Comparison of ENCODE assay signal across 29 cellular contexts in the genomic region with DNA sequence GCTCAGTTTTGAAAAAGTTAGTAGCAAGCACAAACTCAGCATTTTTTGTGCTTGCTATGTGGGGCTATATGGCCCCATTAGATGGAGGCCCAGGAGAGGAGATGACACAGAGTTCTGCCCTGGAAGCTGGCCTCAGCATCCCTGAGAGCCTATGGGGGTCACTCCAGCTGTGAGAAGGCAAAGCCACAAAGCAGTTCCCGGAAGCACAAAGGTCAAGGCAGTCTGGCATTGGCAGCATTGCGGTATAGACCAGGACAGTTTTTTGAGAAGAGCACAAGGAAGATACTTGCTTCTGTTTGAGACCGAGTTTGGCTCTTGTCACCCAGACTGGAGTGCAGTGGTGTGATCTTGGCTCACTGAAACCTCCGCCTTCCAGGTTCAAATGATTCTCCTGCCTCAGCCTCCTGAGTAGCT. TPM values are rescaled to one million over a fixed set of nuclear protein-coding genes. Genes with fewer than 3 reads are reported as not detected.
DNase-seq lines count a peak whose midpoint lies in the region; ATAC-seq lines count a peak whose summit lies in the region.
"Had no signal": no experiment of that assay in that cellular context is flagged by ENCODE, and none has a peak within 500 bp of the region (broad histone marks: within the 10 kb centered on the region; RNA-seq: fewer than 3 reads in every experiment).

No MANE protein-coding gene starts in this region.

- intact Hi-C loops in activated T-helper 2 cell treated with anti-CD3 and anti-CD28 coated beads, Interferon-gamma antibody, Interleukin-2, Interleukin-4, amounts not matched to agents 10 μg/mL and 5 μg/mL and 100 μg/mL, durations not matched to agents 14 hours and 24 hours and 36 hours (cut with micrococcal nuclease) = no loop called here

- H3K4me1 Mint-ChIP-seq in activated naive CD4-positive, alpha-beta T cell treated with anti-CD3 and anti-CD28 coated beads, Interleukin-2, amount 10 ng/mL, durations not matched to agents 7 days and 5 days = peaks cover 58% of the 10 kb centered on the region
- H3K4me1 Mint-ChIP-seq in activated T-helper 2 cell treated with anti-CD3 and anti-CD28 coated beads, Interferon-gamma antibody, Interleukin-2, Interleukin-4, amounts not matched to agents 10 μg/mL and 5 μg/mL and 100 μg/mL, durations not matched to agents 14 hours and 24 hours and 36 hours (ENCODE audit: low read depth) = peaks cover 45% of the 10 kb centered on the region
- peaks cover 37 to 52% of the 10 kb centered on the region in 2 donors for H3K4me1 Mint-ChIP-seq in natural killer cell treated with Interleukin-12 subunit alpha and Interleukin-12 subunit beta and Interleukin-15 and Interleukin-18, amount 100 ng/mL, for 72 hours (ENCODE audit: low read depth in 2 of 2)

- H3K9me3 Mint-ChIP-seq in activated naive CD4-positive, alpha-beta T cell treated with anti-CD3 and anti-CD28 coated beads, Interleukin-2, amount 10 ng/mL, durations not matched to agents 7 days and 5 days = no peaks in the 10 kb centered on the region
- H3K9me3 Mint-ChIP-seq in activated T-helper 2 cell treated with anti-CD3 and anti-CD28 coated beads, Interferon-gamma antibody, Interleukin-2, Interleukin-4, amounts not matched to agents 10 μg/mL and 5 μg/mL and 100 μg/mL, durations not matched to agents 14 hours and 24 hours and 36 hours = no peaks in the 10 kb centered on the region
- no peaks in the 10 kb centered on the region for H3K9me3 Mint-ChIP-seq in natural killer cell treated with Interleukin-12 subunit alpha and Interleukin-12 subunit beta and Interleukin-15 and Interleukin-18, amount 100 ng/mL, for 72 hours
- H3K9me3 Mint-ChIP-seq: H9, IgD-negative memory B cell, mesothelial cell of epicardium had no signal

- no peaks in the 10 kb centered on the region for H3K27me3 Mint-ChIP-seq in activated naive CD4-positive, alpha-beta T cell treated with anti-CD3 and anti-CD28 coated beads, Interleukin-2, amount 10 ng/mL, durations not matched to agents 7 days and 5 days
- H3K27me3 Mint-ChIP-seq in activated T-helper 2 cell treated with anti-CD3 and anti-CD28 coated beads, Interferon-gamma antibody, Interleukin-2, Interleukin-4, amounts not matched to agents 10 μg/mL and 5 μg/mL and 100 μg/mL, durations not matched to agents 14 hours and 24 hours and 36 hours (ENCODE audit: low read depth) = no peaks in the 10 kb centered on the region
- no peaks in the 10 kb centered on the region for H3K27me3 Mint-ChIP-seq in natural killer cell treated with Interleukin-12 subunit alpha and Interleukin-12 subunit beta and Interleukin-15 and Interleukin-18, amount 100 ng/mL, for 72 hours
- H3K27me3 Mint-ChIP-seq: IgD-negative memory B cell had no signal

- H3K36me3 Mint-ChIP-seq in activated naive CD4-positive, alpha-beta T cell treated with anti-CD3 and anti-CD28 coated beads, Interleukin-2, amount 10 ng/mL, durations not matched to agents 7 days and 5 days = peaks cover 22% of the 10 kb centered on the region
- peaks cover 26% of the 10 kb centered on the region for H3K36me3 Mint-ChIP-seq in activated T-helper 2 cell treated with anti-CD3 and anti-CD28 coated beads, Interferon-gamma antibody, Interleukin-2, Interleukin-4, amounts not matched to agents 10 μg/mL and 5 μg/mL and 100 μg/mL, durations not matched to agents 14 hours and 24 hours and 36 hours (ENCODE audit: low read depth)
- H3K36me3 Mint-ChIP-seq in natural killer cell treated with Interleukin-12 subunit alpha and Interleukin-12 subunit beta and Interleukin-15 and Interleukin-18, amount 100 ng/mL, for 72 hours = peaks cover 5% of the 10 kb centered on the region
- H3K36me3 Mint-ChIP-seq: IgD-negative memory B cell, mesothelial cell of epicardium had no signal

- ATAC-seq in natural killer cell treated with Interleukin-12 subunit alpha and Interleukin-12 subunit beta and Interleukin-15 and Interleukin-18, amount 100 ng/mL, for 72 hours = no peak
- ATAC-seq: heart left ventricle, left ventricle myocardium superior, Panc1 had no signal

- peak overlapping the region; percentile 71 for H3K27ac Mint-ChIP-seq in activated naive CD4-positive, alpha-beta T cell treated with anti-CD3 and anti-CD28 coated beads, Interleukin-2, amount 10 ng/mL, durations not matched to agents 7 days and 5 days
- no peak overlapping the region for H3K27ac Mint-ChIP-seq in activated T-helper 2 cell treated with anti-CD3 and anti-CD28 coated beads, Interferon-gamma antibody, Interleukin-2, Interleukin-4, amounts not matched to agents 10 μg/mL and 5 μg/mL and 100 μg/mL, durations not matched to agents 14 hours and 24 hours and 36 hours
- peak overlapping the region; percentile 91 to 95 for H3K27ac Mint-ChIP-seq in natural killer cell treated with Interleukin-12 subunit alpha and Interleukin-12 subunit beta and Interleukin-15 and Interleukin-18, amount 100 ng/mL, for 72 hours
- H3K27ac Mint-ChIP-seq: H9, mesothelial cell of epicardium had no signal

- H3K4me3 Mint-ChIP-seq in activated naive CD4-positive, alpha-beta T cell treated with anti-CD3 and anti-CD28 coated beads, Interleukin-2, amount 10 ng/mL, durations not matched to agents 7 days and 5 days = no peak overlapping the region
- H3K4me3 Mint-ChIP-seq in activated T-helper 2 cell treated with anti-CD3 and anti-CD28 coated beads, Interferon-gamma antibody, Interleukin-2, Interleukin-4, amounts not matched to agents 10 μg/mL and 5 μg/mL and 100 μg/mL, durations not matched to agents 14 hours and 24 hours and 36 hours (ENCODE audit: low read depth) = peak overlapping the region; percentile 60
- H3K4me3 Mint-ChIP-seq in natural killer cell treated with Interleukin-12 subunit alpha and Interleukin-12 subunit beta and Interleukin-15 and Interleukin-18, amount 100 ng/mL, for 72 hours = no peak overlapping the region
- H3K4me3 Mint-ChIP-seq: H9, mesothelial cell of epicardium had no signal

- CTCF ChIA-PET in activated naive CD4-positive, alpha-beta T cell treated with anti-CD3 and anti-CD28 coated beads, Interleukin-2, amount 10 ng/mL, durations not matched to agents 7 days and 5 days (lab: Charles Lee) = interaction anchor here (1.0 kb wide), 1 partner anchor 11 kb away, joined by 3 read pairs; no protein-coding TSS in a partner anchor

- no peak for DNase-seq in activated naive CD4-positive, alpha-beta T cell treated with anti-CD3 and anti-CD28 coated beads, Interleukin-2, amount 10 ng/mL, durations not matched to agents 7 days and 5 days
- no peak for DNase-seq in activated naive CD4-positive, alpha-beta T cell treated with anti-CD3 and anti-CD28 coated beads, Interleukin-2, amount 50 U/mL, for 16 hours
- DNase-seq in GF-D8 (lab: John Stamatoyannopoulos, UW) = peak; percentile 14
- DNase-seq in activated T-helper 2 cell treated with anti-CD3 and anti-CD28 coated beads, Interferon-gamma antibody, Interleukin-2, Interleukin-4, amounts not matched to agents 10 μg/mL and 5 μg/mL and 100 μg/mL, durations not matched to agents 14 hours and 24 hours and 36 hours (ENCODE audit: low spot score) = no peak
- no peak for DNase-seq in natural killer cell treated with Interleukin-12 subunit alpha and Interleukin-12 subunit beta and Interleukin-15 and Interleukin-18, amount 100 ng/mL, for 72 hours (ENCODE audit: low spot score)
- DNase-seq in cortex of kidney (lab: John Stamatoyannopoulos, UW) = no peak
- DNase-seq in NK-92 (lab: John Stamatoyannopoulos, UW; ENCODE audit: unreplicated experiment) = no peak
- DNase-seq: activated CD4-positive, alpha-beta T cell treated with anti-CD3 and anti-CD28 coated beads for 48 hours; activated gamma-delta T cell treated with Interleukin-2 at 50 U/mL for 16 hours; brain microvascular endothelial cell; C1 segment of cervical spinal cord; DND-41; foreskin melanocyte; H9; heart left ventricle; kidney; left ventricle myocardium superior; NCI-H146; NCI-H226; NCI-H526 treated with DMSO at 0.1 percent for 48 hours; posterior cingulate gyrus; SHP77; stomach; T1000; thyroid gland; WERI-Rb-1 had no signal

RNA-seq across cellular contexts. Expression of a gene that starts 7.5 kb away (rescaled TPM):
- 44.8 and 45.0 TPM in 2 replicates for total RNA-seq in activated T-helper 2 cell treated with anti-CD3 and anti-CD28 coated beads, Interferon-gamma antibody, Interleukin-2, Interleukin-4, amounts not matched to agents 10 μg/mL and 5 μg/mL and 100 μg/mL, durations not matched to agents 14 hours and 24 hours and 36 hours
- 10 to 100 TPM; 48.2 to 62.2 TPM for total RNA-seq in natural killer cell treated with Interleukin-12 subunit alpha and Interleukin-12 subunit beta and Interleukin-15 and Interleukin-18, amount 100 ng/mL, for 72 hours

RNA-seq across cellular contexts. Expression of a gene that starts 12.2 kb away (rescaled TPM):
- total RNA-seq in activated T-helper 2 cell treated with anti-CD3 and anti-CD28 coated beads, Interferon-gamma antibody, Interleukin-2, Interleukin-4, amounts not matched to agents 10 μg/mL and 5 μg/mL and 100 μg/mL, durations not matched to agents 14 hours and 24 hours and 36 hours = 191 TPM in 2 replicates
- total RNA-seq in natural killer cell treated with Interleukin-12 subunit alpha and Interleukin-12 subunit beta and Interleukin-15 and Interleukin-18, amount 100 ng/mL, for 72 hours = 100 to 1,000 TPM; 166 to 201 TPM

RNA-seq across cellular contexts. Expression of a gene that starts 18.0 kb away (rescaled TPM):
- 62.1 and 63.3 TPM in 2 replicates for total RNA-seq in activated T-helper 2 cell treated with anti-CD3 and anti-CD28 coated beads, Interferon-gamma antibody, Interleukin-2, Interleukin-4, amounts not matched to agents 10 μg/mL and 5 μg/mL and 100 μg/mL, durations not matched to agents 14 hours and 24 hours and 36 hours
- 100 to 1,000 TPM in 1 of 2 donors, 10 to 100 TPM in 1; 26.5 to 102 TPM for total RNA-seq in natural killer cell treated with Interleukin-12 subunit alpha and Interleukin-12 subunit beta and Interleukin-15 and Interleukin-18, amount 100 ng/mL, for 72 hours

RNA-seq across cellular contexts. Expression of a gene that starts 51.6 kb away (rescaled TPM):
- total RNA-seq in activated T-helper 2 cell treated with anti-CD3 and anti-CD28 coated beads, Interferon-gamma antibody, Interleukin-2, Interleukin-4, amounts not matched to agents 10 μg/mL and 5 μg/mL and 100 μg/mL, durations not matched to agents 14 hours and 24 hours and 36 hours = 93.9 and 94.7 TPM in 2 replicates
- 100 to 1,000 TPM in 1 of 2 donors, 10 to 100 TPM in 1; 98.0 to 108 TPM for total RNA-seq in natural killer cell treated with Interleukin-12 subunit alpha and Interleukin-12 subunit beta and Interleukin-15 and Interleukin-18, amount 100 ng/mL, for 72 hours

RNA-seq across cellular contexts. Expression of a gene that starts 51.8 kb away (rescaled TPM):
- 29.0 and 30.4 TPM in 2 replicates for total RNA-seq in activated T-helper 2 cell treated with anti-CD3 and anti-CD28 coated beads, Interferon-gamma antibody, Interleukin-2, Interleukin-4, amounts not matched to agents 10 μg/mL and 5 μg/mL and 100 μg/mL, durations not matched to agents 14 hours and 24 hours and 36 hours
- 10 to 100 TPM; 41.4 to 49.4 TPM for total RNA-seq in natural killer cell treated with Interleukin-12 subunit alpha and Interleukin-12 subunit beta and Interleukin-15 and Interleukin-18, amount 100 ng/mL, for 72 hours
